8 cellular contexts compared by ENCODE assay signal in the genomic region with DNA sequence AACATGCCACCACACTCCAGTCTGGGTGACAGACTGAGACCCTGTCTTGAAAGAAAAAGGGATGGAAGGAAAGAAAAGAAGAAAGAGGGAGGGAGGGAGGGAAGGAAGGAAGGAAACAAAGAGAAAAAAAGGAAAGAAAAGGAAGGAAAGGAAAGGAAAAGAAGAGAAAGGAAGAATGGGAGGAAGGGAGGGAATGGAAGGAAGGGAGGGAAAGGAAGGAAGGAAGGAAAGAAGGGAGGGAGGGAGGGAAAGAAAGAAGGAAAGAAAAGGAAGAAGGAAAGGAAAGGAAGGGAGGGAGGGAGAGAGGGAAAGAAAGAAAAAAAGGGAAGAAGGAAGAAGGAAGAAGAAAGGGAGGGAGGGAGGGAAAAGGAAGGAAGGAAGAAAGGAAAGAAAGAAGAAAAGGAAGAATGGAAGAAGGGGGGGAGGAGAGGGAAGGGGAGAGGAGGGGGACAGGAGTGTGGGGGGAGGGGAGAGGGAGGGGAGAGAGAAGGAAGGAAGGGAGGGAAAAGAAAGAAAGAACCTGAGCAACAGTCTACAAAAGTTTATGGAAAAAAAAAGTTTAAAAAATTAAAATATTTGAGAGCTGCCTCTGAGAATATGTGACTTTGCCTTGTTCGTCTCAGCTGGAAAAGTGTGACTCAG. TPM values are rescaled to one million over a fixed set of nuclear protein-coding genes. Genes with fewer than 3 reads are reported as not detected.
A peak's percentile ranks its signal among the peaks of the same experiment; 100 is the strongest.
DNase-seq lines count a peak whose midpoint lies in the region; ATAC-seq and TF ChIP-seq lines count a peak whose summit lies in the region.

No MANE protein-coding gene starts in this region.

- H3K4me3 ChIP-seq in AG04449 (ENCODE audit: low read depth, low read length) (peak overlapping the region; percentile 23), PC-3 (ENCODE audit: low read length) (peak overlapping the region; percentile 61; the same call in 1 of the 2 replicates), endodermal cell (ENCODE audit: low read length) (peak overlapping the region; percentile 24), parathyroid adenoma (ENCODE audit: low read depth, low read length) (peak overlapping the region; percentile 19)

- peak overlapping the region; percentile 85 for H3K9ac ChIP-seq in PC-3 (ENCODE audit: low read length)
- H3K9ac ChIP-seq in endodermal cell (ENCODE audit: extremely low read depth, low read length, poor library complexity, severe bottlenecking), result peak overlapping the region; percentile 53
- no peak overlapping the region for H3K9ac ChIP-seq in parathyroid adenoma

- H2AFZ ChIP-seq in PC-3 (ENCODE audit: low read length) (no peak overlapping the region), parathyroid adenoma (peak overlapping the region; percentile 64)

- H3K36me3 ChIP-seq in PC-3 (ENCODE audit: low read depth, low read length), result peaks cover 5% of the 10 kb centered on the region
- no peaks in the 10 kb centered on the region for H3K36me3 ChIP-seq in endodermal cell (ENCODE audit: control insufficient read depth, insufficient read depth, low read length)
- no peaks in the 10 kb centered on the region for H3K36me3 ChIP-seq in parathyroid adenoma (ENCODE audit: control insufficient read depth, insufficient read depth, low read length)

- H3K79me2 ChIP-seq in PC-3 (ENCODE audit: low read length) (peaks cover 7% of the 10 kb centered on the region), parathyroid adenoma (no peaks in the 10 kb centered on the region)

- POLR2A ChIA-PET in AG04449 (lab: Yijun Ruan, JAX) (interaction anchor here (1.0 to 1.5 kb wide), 3 partner anchors 9 to 22 kb away, joined by 4 to 6 read pairs (median 6); no protein-coding TSS in a partner anchor), PC-3 (lab: Charles Lee; ENCODE audit: unreplicated experiment) (interaction anchor here (0.6 kb wide), 2 partner anchors 39 to 96 kb away, joined by 3 to 11 read pairs; no protein-coding TSS in a partner anchor)

- H3K4me2 ChIP-seq in PC-3 (ENCODE audit: low read length) (peak overlapping the region; percentile 86), parathyroid adenoma (ENCODE audit: low read length) (peak overlapping the region; percentile 55)

- peaks cover 6% of the 10 kb centered on the region for H3K36me3 Mint-ChIP-seq in endodermal cell (ENCODE audit: low read depth)

- H3K4me1 ChIP-seq in PC-3 (ENCODE audit: insufficient read depth, low read length) (peaks cover 56% of the 10 kb centered on the region), endodermal cell (ENCODE audit: control insufficient read depth, insufficient read depth, low read length) (peaks cover 8% of the 10 kb centered on the region), parathyroid adenoma (peaks cover 9% of the 10 kb centered on the region)

- BruUV-seq in PC-3 (replicated peaks; lab: Mats Ljungman, UMichigan), result no TSS peak

- H3K9me3 ChIP-seq in PC-3 (ENCODE audit: low read length), result no peaks in the 10 kb centered on the region
- H3K9me3 ChIP-seq in endodermal cell (ENCODE audit: control insufficient read depth, low read length), result no peaks in the 10 kb centered on the region
- H3K9me3 ChIP-seq in parathyroid adenoma (ENCODE audit: control insufficient read depth, low read length), result no peaks in the 10 kb centered on the region

- peaks cover 16% of the 10 kb centered on the region for H3F3A ChIP-seq in PC-3 (ENCODE audit: low read length, unreplicated experiment)

- no peaks in the 10 kb centered on the region for H3K9me3 Mint-ChIP-seq in endodermal cell

- peak overlapping the region; percentile 95 for H3K27ac ChIP-seq in PC-3 (ENCODE audit: low read length)
- H3K27ac ChIP-seq in endodermal cell (ENCODE audit: low read depth, low read length), result peak overlapping the region; percentile 14
- H3K27ac ChIP-seq in parathyroid adenoma, result peak overlapping the region; percentile 83

- peak overlapping the region; percentile 96 for H3K27ac Mint-ChIP-seq in endodermal cell

- intact Hi-C loops in PC-3 (cut with micrococcal nuclease), result loop anchor here (2.0 kb wide), 1 partner anchor 22 kb away; no protein-coding TSS in a partner anchor

- TF ChIP-seq CTCF in AG04449 (IDR thresholded peaks at IDR 0.05; ENCODE audit: insufficient read depth, low read length, missing control alignments), result no peak
- no peak for TF ChIP-seq CTCF in PC-3 (conservative IDR thresholded peaks at IDR 0.05; ENCODE audit: low read depth, low read length)
- TF ChIP-seq CTCF in endodermal cell (conservative IDR thresholded peaks at IDR 0.05), result no peak
- TF ChIP-seq CTCF in parathyroid adenoma (IDR thresholded peaks at IDR 0.05), result no peak

- peaks cover 30% of the 10 kb centered on the region for H3K4me1 Mint-ChIP-seq in endodermal cell

- no peaks in the 10 kb centered on the region for H3K27me3 Mint-ChIP-seq in endodermal cell (ENCODE audit: insufficient read depth)

- ATAC-seq in PC-3, result no peak
- ATAC-seq in HG03571 (IDR thresholded peaks at IDR 0.05; ENCODE audit: unreplicated experiment), result no peak

- DNase-seq in AG04449 (ENCODE audit: low read depth, low spot score) (no peak), PC-3 (no peak), endodermal cell (no peak), NCI-H2171 treated with DMSO at 0.1 percent for 48 hours (lab: John Stamatoyannopoulos, UW) (no peak), COLO668 (lab: John Stamatoyannopoulos, UW; ENCODE audit: unreplicated experiment) (no peak)
- DNase-seq in activated naive CD4-positive, alpha-beta T cell treated with anti-CD3 and anti-CD28 coated beads, Interleukin-2, amount 50 U/mL, for 16 hours, result no peak

- H3K4me3 Mint-ChIP-seq in endodermal cell, result peak overlapping the region; percentile 31

- H3K9me2 ChIP-seq in PC-3 (replicated peaks; ENCODE audit: low read length), result no peaks in the 10 kb centered on the region

- H3K27me3 ChIP-seq in PC-3 (ENCODE audit: low read length) (no peaks in the 10 kb centered on the region), endodermal cell (ENCODE audit: control insufficient read depth, insufficient read depth, low read length, poor library complexity, severe bottlenecking) (no peaks in the 10 kb centered on the region), parathyroid adenoma (ENCODE audit: control insufficient read depth, insufficient read depth, low read length) (no peaks in the 10 kb centered on the region)

- H4K20me1 ChIP-seq in PC-3 (ENCODE audit: low read length), result no peaks in the 10 kb centered on the region

- CTCF ChIA-PET in AG04449 (lab: Yijun Ruan, JAX) (interaction anchor here (0.6 to 4.8 kb wide), 7 partner anchors 8 to 226 kb away, joined by 3 to 68 read pairs (median 4); a partner anchor contains a TSS), PC-3 (lab: Charles Lee) (interaction anchor here (0.6 to 1.1 kb wide), 5 partner anchors 15 to 90 kb away, joined by 3 to 14 read pairs (median 7); no protein-coding TSS in a partner anchor)

- WGBS in endodermal cell (ENCODE audit: insufficient coverage in 1 of 2, insufficient read length in 1 of 2), 2 experiments, result 28 to 75% methylated on average over 1 of the region's 1 CpG

RNA-seq across cellular contexts. Expression of a gene that starts 5.1 kb away (rescaled TPM):
- total RNA-seq in PC-3 (2014; rRNA removed) (50.7 and 57.5 TPM in 2 replicates), endodermal cell (10 to 100 TPM; 44.8 to 79.2 TPM)
- 34.4 TPM for polyA plus RNA-seq in endodermal cell (2013, experiment 1 of 2)
- polyA plus RNA-seq in endodermal cell (2013, experiment 2 of 2), result 30.5 TPM

RNA-seq across cellular contexts. Expression of a gene that starts 57.0 kb away (rescaled TPM):
- total RNA-seq in PC-3 (2014; rRNA removed), result 53.8 and 64.3 TPM in 2 replicates
- total RNA-seq in endodermal cell, result 10 to 100 TPM; 37.0 to 43.3 TPM
- 15.0 TPM for polyA plus RNA-seq in endodermal cell (2013, experiment 1 of 2)
- 14.0 TPM for polyA plus RNA-seq in endodermal cell (2013, experiment 2 of 2)

Comparison
In these comparisons a context has a peak if more than half of its experiments do, and no peak if none do; other contexts are left out.
1. H3K27ac ChIP-seq: peak in every context shown above with its lines; median percentile 95 in PC-3; 83 in parathyroid adenoma; 14 in endodermal cell.